ENCODE assay signal across 13 cellular contexts in the genomic region with DNA sequence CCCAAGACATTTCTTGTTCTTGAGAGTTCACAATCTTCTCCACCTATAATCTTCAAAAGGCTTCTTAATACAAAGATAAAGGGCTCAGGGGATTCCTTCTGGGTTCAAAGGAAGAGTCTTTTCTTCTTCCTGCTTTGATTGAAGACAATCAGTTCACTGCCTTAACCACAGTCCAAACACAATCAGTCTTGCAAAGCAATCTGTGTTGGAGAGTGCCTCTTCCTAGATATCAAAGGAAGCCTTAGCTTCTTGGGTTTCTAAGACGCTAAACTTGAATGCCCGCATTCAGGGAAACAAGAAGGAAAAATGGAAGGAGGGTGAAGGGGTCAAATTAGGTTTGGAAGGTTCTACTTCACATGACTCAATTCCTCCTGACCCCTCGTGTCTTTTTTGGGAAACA. TPM values are rescaled to one million over a fixed set of nuclear protein-coding genes. Genes with fewer than 3 reads are reported as not detected.
DNase-seq lines count a peak whose midpoint lies in the region; ATAC-seq and TF ChIP-seq lines count a peak whose summit lies in the region.
"Had no signal": no experiment of that assay in that cellular context is flagged by ENCODE, and none has a peak within 500 bp of the region (broad histone marks: within the 10 kb centered on the region; RNA-seq: fewer than 3 reads in every experiment).

No MANE protein-coding gene starts in this region.

- intact Hi-C loops in esophagus squamous epithelium (cut with DNase I) (no loop called here), mammary epithelial cell (cut with micrococcal nuclease) (no loop called here)

- TF ChIP-seq POLR2A in esophagus squamous epithelium (IDR thresholded peaks at IDR 0.05): no peak

- H3K36me3 ChIP-seq in esophagus squamous epithelium (peaks cover 0 to 41% (median 0%) of the 10 kb centered on the region in 3 donors), mammary epithelial cell (ENCODE audit: insufficient read depth, low read length) (no peaks in the 10 kb centered on the region)

- no peak overlapping the region for H3K4me2 ChIP-seq in mammary epithelial cell (ENCODE audit: insufficient read depth, low read depth, low read length)

- no peaks in the 10 kb centered on the region for H3K27me3 ChIP-seq in esophagus squamous epithelium
- no peaks in the 10 kb centered on the region for H3K27me3 ChIP-seq in mammary epithelial cell (ENCODE audit: insufficient read depth, low read length)
- H3K27me3 ChIP-seq: SJSA1 had no signal

- no peak overlapping the region for H3K4me3 ChIP-seq in esophagus squamous epithelium
- H3K4me3 ChIP-seq in mammary epithelial cell (replicated peaks in 1 of 3; ENCODE audit: insufficient read depth in 1 of 3, low read depth in 2 of 3, low read length in 3 of 3): no peak overlapping the region
- H3K4me3 ChIP-seq: SJSA1 had no signal

- H3K4me1 Mint-ChIP-seq in activated T-cell treated with anti-CD3 and anti-CD28 coated beads, Interleukin-2, amount 50 U/mL, for 4 hours (ENCODE audit: low read depth): peaks cover 93% of the 10 kb centered on the region
- H3K4me1 Mint-ChIP-seq in T-helper 17 cell: peaks cover 69% of the 10 kb centered on the region
- peaks cover 83% of the 10 kb centered on the region for H3K4me1 Mint-ChIP-seq in stimulated activated effector memory CD8-positive, alpha-beta T cell treated with anti-CD3 and anti-CD28 coated beads, Interleukin-12 subunit alpha, Interleukin-12 subunit beta, amount 100 ng/mL, for 72 hours

- in situ Hi-C loops in mammary epithelial cell (cut with MboI; ENCODE audit: low sequenced_read_pairs in 2 of 2): no loop called here

- H3K36me3 Mint-ChIP-seq in activated T-cell treated with anti-CD3 and anti-CD28 coated beads, Interleukin-2, amount 50 U/mL, for 4 hours (ENCODE audit: insufficient read depth): peaks cover 15% of the 10 kb centered on the region
- H3K36me3 Mint-ChIP-seq in T-helper 17 cell (ENCODE audit: low read depth): no peaks in the 10 kb centered on the region
- peaks cover 71% of the 10 kb centered on the region for H3K36me3 Mint-ChIP-seq in stimulated activated effector memory CD8-positive, alpha-beta T cell treated with anti-CD3 and anti-CD28 coated beads, Interleukin-12 subunit alpha, Interleukin-12 subunit beta, amount 100 ng/mL, for 72 hours

- H3K4me3 Mint-ChIP-seq in activated T-cell treated with anti-CD3 and anti-CD28 coated beads, Interleukin-2, amount 50 U/mL, for 4 hours: peak overlapping the region; percentile 33
- peak overlapping the region; percentile 87 for H3K4me3 Mint-ChIP-seq in T-helper 17 cell
- H3K4me3 Mint-ChIP-seq in stimulated activated effector memory CD8-positive, alpha-beta T cell treated with anti-CD3 and anti-CD28 coated beads, Interleukin-12 subunit alpha, Interleukin-12 subunit beta, amount 100 ng/mL, for 72 hours: peak overlapping the region; percentile 56

- TF ChIP-seq CTCF in esophagus squamous epithelium (IDR thresholded peaks at IDR 0.05): no peak
- no peak for TF ChIP-seq CTCF in mammary epithelial cell (conservative IDR thresholded peaks at IDR 0.05 in 1 of 2, IDR thresholded peaks at IDR 0.05 in 1 of 2; ENCODE audit: extremely low read depth in 1 of 2, insufficient read depth in 1 of 2, low read depth in 1 of 2, low read length in 2 of 2)

- no peak overlapping the region for H3K9ac ChIP-seq in mammary epithelial cell (ENCODE audit: insufficient read depth, low read length)

- no peaks in the 10 kb centered on the region for H3K27me3 Mint-ChIP-seq in activated T-cell treated with anti-CD3 and anti-CD28 coated beads, Interleukin-2, amount 50 U/mL, for 4 hours (ENCODE audit: low read depth)
- H3K27me3 Mint-ChIP-seq in T-helper 17 cell: no peaks in the 10 kb centered on the region

- H3K9me3 ChIP-seq in T-helper 17 cell (ENCODE audit: control insufficient read depth, low read length, poor library complexity, severe bottlenecking) (no peaks in the 10 kb centered on the region), esophagus squamous epithelium (no peaks in the 10 kb centered on the region), mammary epithelial cell (replicated peaks; ENCODE audit: insufficient read depth, low read length) (no peaks in the 10 kb centered on the region)
- H3K9me3 ChIP-seq: SJSA1 had no signal

- H3K4me1 ChIP-seq in esophagus squamous epithelium (peaks cover 59 to 96% (median 78%) of the 10 kb centered on the region in 3 donors), mammary epithelial cell (ENCODE audit: insufficient read depth, low read length) (peaks cover 15% of the 10 kb centered on the region)

- H3K79me2 ChIP-seq in mammary epithelial cell (ENCODE audit: insufficient read depth, low read length): peaks cover 95% of the 10 kb centered on the region

- no peak for DNase-seq in activated T-cell treated with anti-CD3 and anti-CD28 coated beads, Interleukin-2, amount 50 U/mL, for 4 hours
- DNase-seq in activated T-cell treated with anti-CD3 and anti-CD28 coated beads for 4 hours: no peak
- no peak for DNase-seq in T-helper 17 cell
- DNase-seq in esophagus squamous epithelium (lab: John Stamatoyannopoulos, UW): no peak
- no peak for DNase-seq in stimulated activated effector memory CD8-positive, alpha-beta T cell treated with anti-CD3 and anti-CD28 coated beads, Interleukin-12 subunit alpha, Interleukin-12 subunit beta, amount 100 ng/mL, for 72 hours (ENCODE audit: low spot score in 2 of 2)
- DNase-seq in GDM1 (lab: John Stamatoyannopoulos, UW): no peak
- no peak for DNase-seq in mammary epithelial cell
- DNase-seq: amniotic stem cell; effector CD8-positive, alpha-beta T cell; NCI-H1436 had no signal

- H3K9me3 Mint-ChIP-seq in activated T-cell treated with anti-CD3 and anti-CD28 coated beads, Interleukin-2, amount 50 U/mL, for 4 hours: no peaks in the 10 kb centered on the region
- no peaks in the 10 kb centered on the region for H3K9me3 Mint-ChIP-seq in stimulated activated effector memory CD8-positive, alpha-beta T cell treated with anti-CD3 and anti-CD28 coated beads, Interleukin-12 subunit alpha, Interleukin-12 subunit beta, amount 100 ng/mL, for 72 hours
- H3K9me3 Mint-ChIP-seq: H9 had no signal

- no peak overlapping the region for H2AFZ ChIP-seq in mammary epithelial cell (ENCODE audit: low read depth, low read length)

- CTCF ChIA-PET in mammary epithelial cell (lab: Charles Lee; ENCODE audit: low non-redundant PET): no interaction called here

- H3K27ac ChIP-seq in esophagus squamous epithelium (peak overlapping the region in 3 of 4 donors; percentile 7 to 42 (median 14)), mammary epithelial cell (ENCODE audit: insufficient read depth, low read depth, low read length) (no peak overlapping the region)
- H3K27ac ChIP-seq: SJSA1 had no signal

- BruUV-seq in mammary epithelial cell (replicated peaks; lab: Mats Ljungman, UMichigan): no TSS peak

- WGBS in esophagus squamous epithelium, 2 donors: 62 to 71% methylated on average over 3 of the region's 3 CpGs
- 52% methylated on average over 3 of the region's 3 CpGs for WGBS in mammary epithelial cell (ENCODE audit: low coverage, missing lambda C conversion rate)

- dilution Hi-C loops in mammary epithelial cell (cut with HindIII; ENCODE audit: low sequenced_read_pairs): no loop called here

- H4K20me1 ChIP-seq in mammary epithelial cell (ENCODE audit: insufficient read depth, low read length): no peaks in the 10 kb centered on the region

- no peak for ATAC-seq in activated T-cell treated with anti-CD3 and anti-CD28 coated beads, Interleukin-2, amount 50 U/mL, for 4 hours
- ATAC-seq in T-helper 17 cell (peak; percentile 41), HG02571 (IDR thresholded peaks at IDR 0.05; ENCODE audit: unreplicated experiment) (no peak)
- ATAC-seq in stimulated activated effector memory CD8-positive, alpha-beta T cell treated with anti-CD3 and anti-CD28 coated beads, Interleukin-12 subunit alpha, Interleukin-12 subunit beta, amount 100 ng/mL, for 72 hours: no peak

- H3K27ac Mint-ChIP-seq in T-helper 17 cell: peak overlapping the region; percentile 97
- H3K27ac Mint-ChIP-seq in stimulated activated effector memory CD8-positive, alpha-beta T cell treated with anti-CD3 and anti-CD28 coated beads, Interleukin-12 subunit alpha, Interleukin-12 subunit beta, amount 100 ng/mL, for 72 hours: peak overlapping the region; percentile 96

RNA-seq across cellular contexts. Expression of gene RANBP3, which starts 27.2 kb away (rescaled TPM):
- 100 to 1,000 TPM; 101 to 104 (median 103) TPM for total RNA-seq in activated T-cell treated with anti-CD3 and anti-CD28 coated beads, Interleukin-2, amount 50 U/mL, for 4 hours
- total RNA-seq in T-helper 17 cell: 10 to 100 TPM; 76.8 to 86.9 TPM
- 10 to 100 TPM; 38.0 to 77.8 (median 39.6) TPM for total RNA-seq in esophagus squamous epithelium
- total RNA-seq in mammary epithelial cell: 10 to 100 TPM; 41.0 to 73.9 TPM
- 62.7 TPM for polyA plus RNA-seq in mammary epithelial cell
- 116 TPM for polyA minus RNA-seq in mammary epithelial cell

RNA-seq across cellular contexts. Expression of gene CAPS, which starts 36.7 kb away (rescaled TPM):
- total RNA-seq in activated T-cell treated with anti-CD3 and anti-CD28 coated beads, Interleukin-2, amount 50 U/mL, for 4 hours: 1 to 10 TPM; 1.6 to 3.7 (median 2.7) TPM
- total RNA-seq in T-helper 17 cell (10 to 100 TPM; 41.0 to 47.1 TPM), esophagus squamous epithelium (10 to 100 TPM in 2 of 4 donors, 1 to 10 TPM in 2; 3.3 to 13.7 (median 7.3) TPM), mammary epithelial cell (10 to 100 TPM in 1 of 2 donors, 1 to 10 TPM in 1; 9.0 to 15.0 TPM)
- 8.8 TPM for polyA plus RNA-seq in mammary epithelial cell
- polyA minus RNA-seq in mammary epithelial cell: 1.7 TPM

RNA-seq across cellular contexts. Expression of gene VMAC, which starts 46.1 kb away (rescaled TPM):
- 1 to 10 TPM; 1.3 to 1.8 (median 1.7) TPM for total RNA-seq in activated T-cell treated with anti-CD3 and anti-CD28 coated beads, Interleukin-2, amount 50 U/mL, for 4 hours
- total RNA-seq in T-helper 17 cell (10 to 100 TPM; 24.6 TPM), esophagus squamous epithelium (1 to 10 TPM; 3.1 to 8.6 (median 5.6) TPM), mammary epithelial cell (1 to 10 TPM; 3.4 to 7.3 TPM)
- polyA plus RNA-seq in mammary epithelial cell: 1.2 TPM
- 1.4 TPM for polyA minus RNA-seq in mammary epithelial cell

RNA-seq across cellular contexts. Expression of gene NDUFA11, which starts 47.2 kb away (rescaled TPM):
- total RNA-seq in activated T-cell treated with anti-CD3 and anti-CD28 coated beads, Interleukin-2, amount 50 U/mL, for 4 hours: 100 to 1,000 TPM; 282 to 293 (median 292) TPM
- total RNA-seq in T-helper 17 cell (100 to 1,000 TPM; 102 to 108 TPM), esophagus squamous epithelium (100 to 1,000 TPM; 204 to 277 (median 234) TPM), mammary epithelial cell (100 to 1,000 TPM; 223 to 257 TPM)
- polyA plus RNA-seq in mammary epithelial cell: 522 TPM
- 25.0 TPM for polyA minus RNA-seq in mammary epithelial cell

Comparison
In these comparisons a context has a peak if more than half of its experiments do, and no peak if none do; other contexts are left out.
1. H3K4me3 Mint-ChIP-seq: peak in every context shown above with its lines; median percentile 87 in T-helper 17 cell; 56 in stimulated activated effector memory CD8-positive, alpha-beta T cell treated with anti-CD3 and anti-CD28 coated beads, Interleukin-12 subunit alpha, Interleukin-12 subunit beta, amount 100 ng/mL, for 72 hours; 33 in activated T-cell treated with anti-CD3 and anti-CD28 coated beads, Interleukin-2, amount 50 U/mL, for 4 hours.